4 cellular contexts compared by ENCODE assay signal in the genomic region with DNA sequence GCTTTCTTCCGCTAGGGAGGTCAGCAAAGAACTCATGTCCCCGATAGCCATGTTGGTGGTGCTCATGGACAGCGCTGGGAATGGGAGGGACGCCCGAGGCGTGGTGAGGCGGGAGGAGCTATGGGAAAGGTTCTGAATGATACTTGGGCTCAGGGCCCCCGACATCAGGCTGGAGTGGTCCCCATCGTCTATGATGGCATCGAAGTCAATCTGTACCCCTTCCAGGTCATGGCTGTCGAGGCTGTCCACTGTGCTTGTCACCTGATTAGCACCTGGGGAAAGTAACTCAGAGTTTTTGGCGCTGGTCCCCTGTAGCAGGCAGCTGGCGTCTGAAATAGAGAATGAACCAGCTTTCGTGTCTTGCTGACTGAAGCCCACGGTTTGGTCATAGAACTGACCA.
"Had no signal": no experiment of that assay in that cellular context is flagged by ENCODE, and none has a peak within 500 bp of the region (broad histone marks: within the 10 kb centered on the region; RNA-seq: fewer than 3 reads in every experiment).

No MANE protein-coding gene starts in this region.

- DNase-seq: H9, HCEC 1CT, IMR-90 had no signal

- H2AFZ ChIP-seq: GM23338 had no signal

- H3K4me2 ChIP-seq: GM23338 had no signal

- H3K27ac Mint-ChIP-seq: GM23338, H9 had no signal

- H3K4me3 ChIP-seq: GM23338 had no signal

- H3K4me1 Mint-ChIP-seq: GM23338, H9 had no signal

- H3K9me3 Mint-ChIP-seq: GM23338, H9 had no signal

- H3K4me3 Mint-ChIP-seq: GM23338, H9 had no signal

- ATAC-seq: GM23338 had no signal
